In the genomic region with DNA sequence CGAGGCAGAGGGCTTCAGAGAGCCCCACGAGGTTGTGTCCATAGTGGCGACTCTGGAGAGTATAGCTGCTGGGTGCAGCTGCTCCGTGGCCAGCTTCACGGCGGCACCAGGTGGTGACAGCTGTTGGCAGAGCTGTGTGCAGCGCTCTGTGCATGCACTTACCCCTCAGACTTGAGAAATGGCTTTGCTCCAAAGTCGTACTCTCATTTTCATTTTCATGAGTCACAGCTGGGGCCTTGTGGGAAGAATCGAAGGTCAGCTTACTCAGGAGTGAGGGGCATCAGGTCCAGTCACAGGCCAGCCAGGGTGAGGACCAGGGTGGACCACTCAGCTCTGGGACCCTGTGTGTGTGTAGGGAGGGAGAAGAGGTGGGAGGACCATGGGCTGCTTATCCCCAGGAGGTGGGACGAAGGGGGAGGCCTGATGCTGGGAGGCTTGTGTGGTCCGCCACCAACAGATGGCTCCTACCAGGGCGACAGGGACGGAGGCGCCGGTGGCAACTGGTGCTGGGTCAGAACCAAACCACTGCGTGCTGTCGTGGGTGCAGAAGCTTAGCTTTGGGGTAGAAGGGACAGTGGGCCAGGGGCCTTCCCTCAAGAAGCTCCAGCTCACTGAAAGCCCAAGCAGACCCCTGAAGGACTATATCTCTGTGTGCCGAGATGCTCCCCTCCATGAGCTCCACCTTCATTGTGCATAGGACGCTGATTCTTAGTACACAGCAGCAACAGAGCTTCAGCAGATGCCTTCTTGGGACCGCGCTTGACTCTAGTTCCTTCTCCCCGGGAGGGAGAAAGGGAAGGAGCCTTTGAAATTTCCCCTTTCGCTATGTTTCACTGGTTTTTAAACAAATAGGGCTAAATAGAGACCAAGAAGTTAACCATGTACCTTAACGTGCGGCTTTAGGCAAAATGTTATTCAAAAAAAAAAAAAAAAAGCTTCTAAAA, we compare ENCODE assay signal across 8 cellular contexts.
DNase-seq lines count a peak whose midpoint lies in the region; ATAC-seq and TF ChIP-seq lines count a peak whose summit lies in the region.

No MANE protein-coding gene starts in this region.

- H3K4me2 ChIP-seq in mammary epithelial cell (ENCODE audit: insufficient read depth, low read depth, low read length), result no peak overlapping the region

- H3K36me3 Mint-ChIP-seq in MCF 10A (ENCODE audit: insufficient read depth, unreplicated experiment) (no peaks in the 10 kb centered on the region), glutamatergic neuron (ENCODE audit: unreplicated experiment) (no peaks in the 10 kb centered on the region)

- POLR2A ChIA-PET in MCF 10A (lab: Yijun Ruan, JAX), result no interaction called here

- no peak overlapping the region for H3K4me3 Mint-ChIP-seq in MCF 10A (ENCODE audit: unreplicated experiment)
- peak overlapping the region; percentile 66 for H3K4me3 Mint-ChIP-seq in glutamatergic neuron (ENCODE audit: unreplicated experiment)

- peaks cover 21% of the 10 kb centered on the region for H3K9me3 ChIP-seq in mammary epithelial cell (replicated peaks; ENCODE audit: insufficient read depth, low read length)
- no peaks in the 10 kb centered on the region for H3K9me3 ChIP-seq in upper lobe of left lung

- H3K27me3 Mint-ChIP-seq in MCF 10A (ENCODE audit: insufficient read depth, unreplicated experiment), result peaks cover 3% of the 10 kb centered on the region
- peaks cover 11% of the 10 kb centered on the region for H3K27me3 Mint-ChIP-seq in glutamatergic neuron (ENCODE audit: unreplicated experiment)

- H3K27me3 ChIP-seq in mammary epithelial cell (ENCODE audit: insufficient read depth, low read length), result no peaks in the 10 kb centered on the region
- H3K27me3 ChIP-seq in upper lobe of left lung, result no peaks in the 10 kb centered on the region

- dilution Hi-C loops in mammary epithelial cell (cut with HindIII; ENCODE audit: low sequenced_read_pairs), result no loop called here

- no peak overlapping the region for H3K27ac ChIP-seq in mammary epithelial cell (ENCODE audit: insufficient read depth, low read depth, low read length)
- H3K27ac ChIP-seq in upper lobe of left lung, result peak overlapping the region in 2 of 4 donors; percentile 56 to 65

- H3K4me3 ChIP-seq in mammary epithelial cell (replicated peaks in 1 of 3; ENCODE audit: insufficient read depth in 1 of 3, low read depth in 2 of 3, low read length in 3 of 3) (no peak overlapping the region), upper lobe of left lung (no peak overlapping the region)

- TF ChIP-seq POLR2A in upper lobe of left lung (IDR thresholded peaks at IDR 0.05), result no peak

- no peaks in the 10 kb centered on the region for H3K79me2 ChIP-seq in mammary epithelial cell (ENCODE audit: insufficient read depth, low read length)

- ATAC-seq in HG02610 (IDR thresholded peaks at IDR 0.05; ENCODE audit: unreplicated experiment), result peak; percentile 43
- peak; percentile 50 to 66 for ATAC-seq in upper lobe of left lung (ENCODE audit: low FRiP score in 2 of 2)

- H3K4me1 ChIP-seq in mammary epithelial cell (ENCODE audit: insufficient read depth, low read length) (no peaks in the 10 kb centered on the region), upper lobe of left lung (peaks cover 0 to 22% (median 15%) of the 10 kb centered on the region in 4 donors)

- 69% methylated on average over 23 of the region's 25 CpGs for WGBS in mammary epithelial cell (ENCODE audit: low coverage, missing lambda C conversion rate)
- WGBS in upper lobe of left lung, 2 donors, result 63 to 69% methylated on average over 20 to 25 of the region's 25 CpGs

- H2AFZ ChIP-seq in mammary epithelial cell (ENCODE audit: low read depth, low read length), result no peak overlapping the region

- BruUV-seq in MCF 10A (replicated peaks; lab: Mats Ljungman, UMichigan) (no TSS peak), mammary epithelial cell (replicated peaks; lab: Mats Ljungman, UMichigan) (no TSS peak)

- no peak for TF ChIP-seq EP300 in upper lobe of left lung (IDR thresholded peaks at IDR 0.05)

- H3K4me1 Mint-ChIP-seq in MCF 10A (ENCODE audit: insufficient read depth, unreplicated experiment), result no peaks in the 10 kb centered on the region
- peaks cover 29% of the 10 kb centered on the region for H3K4me1 Mint-ChIP-seq in glutamatergic neuron (ENCODE audit: low read depth, unreplicated experiment)

- TF ChIP-seq CTCF in MCF 10A (IDR thresholded peaks at IDR 0.05; ENCODE audit: unreplicated experiment) (no peak), mammary epithelial cell (conservative IDR thresholded peaks at IDR 0.05 in 1 of 2, IDR thresholded peaks at IDR 0.05 in 1 of 2; ENCODE audit: extremely low read depth in 1 of 2, insufficient read depth in 1 of 2, low read depth in 1 of 2, low read length in 2 of 2) (no peak), glutamatergic neuron (IDR thresholded peaks at IDR 0.05; ENCODE audit: partially characterized antibody, unreplicated experiment) (no peak), upper lobe of left lung (IDR thresholded peaks at IDR 0.05) (no peak)

- H3K9ac ChIP-seq in mammary epithelial cell (ENCODE audit: insufficient read depth, low read length), result no peak overlapping the region

- DNase-seq in MCF 10A (ENCODE audit: unreplicated experiment), result peak; percentile 7
- no peak for DNase-seq in mammary epithelial cell
- peak; percentile 40 to 70 for DNase-seq in NCI-H524 (lab: John Stamatoyannopoulos, UW)
- peak; percentile 73 for DNase-seq in glutamatergic neuron
- peak in 1 of 2 donors; percentile 76 for DNase-seq in upper lobe of left lung
- no peak for DNase-seq in DMS114 treated with DMSO at 0.1 percent for 48 hours (lab: John Stamatoyannopoulos, UW; ENCODE audit: unreplicated experiment)
- DNase-seq in foreskin melanocyte, result no peak

- no peaks in the 10 kb centered on the region for H3K36me3 ChIP-seq in mammary epithelial cell (ENCODE audit: insufficient read depth, low read length)
- H3K36me3 ChIP-seq in upper lobe of left lung, result no peaks in the 10 kb centered on the region

- H3K9me3 Mint-ChIP-seq in MCF 10A (ENCODE audit: unreplicated experiment) (no peaks in the 10 kb centered on the region), glutamatergic neuron (ENCODE audit: unreplicated experiment) (peaks cover 9% of the 10 kb centered on the region)

- in situ Hi-C loops in mammary epithelial cell (cut with MboI; ENCODE audit: low sequenced_read_pairs in 2 of 2), result no loop called here

- H4K20me1 ChIP-seq in mammary epithelial cell (ENCODE audit: insufficient read depth, low read length), result no peaks in the 10 kb centered on the region

- H3K27ac Mint-ChIP-seq in MCF 10A (ENCODE audit: low read depth, unreplicated experiment) (no peak overlapping the region), glutamatergic neuron (ENCODE audit: unreplicated experiment) (peak overlapping the region; percentile 89)

- CTCF ChIA-PET in MCF 10A (lab: Yijun Ruan, JAX), result interaction anchor here (0.5 to 0.7 kb wide), 3 partner anchors 10 to 271 kb away, joined by 3 to 4 read pairs (median 3); no protein-coding TSS in a partner anchor
- CTCF ChIA-PET in mammary epithelial cell (lab: Charles Lee; ENCODE audit: low non-redundant PET), result no interaction called here

- intact Hi-C loops in MCF 10A (cut with micrococcal nuclease), result no loop called here
- intact Hi-C loops in mammary epithelial cell (cut with micrococcal nuclease), result no loop called here

Comparison
In these comparisons a context has a peak if more than half of its experiments do, and no peak if none do; other contexts are left out.
1. DNase-seq: peak in MCF 10A (single experiment), NCI-H524 (2 of 2) and glutamatergic neuron (single experiment); none in mammary epithelial cell (single experiment), DMS114 treated with DMSO at 0.1 percent for 48 hours (single experiment) and foreskin melanocyte (single experiment).